Comparison of ENCODE assay signal across 10 cellular contexts in genomic region chr5:2750026-2750757, GRCh38. TPM values are rescaled to one million over a fixed set of nuclear protein-coding genes. Genes with fewer than 3 reads are reported as not detected.
A peak's percentile ranks its signal among the peaks of the same experiment; 100 is the strongest.
DNase-seq lines count a peak whose midpoint lies in the region; ATAC-seq and TF ChIP-seq lines count a peak whose summit lies in the region.
"Had no signal": no experiment of that assay in that cellular context is flagged by ENCODE, and none has a peak within 500 bp of the region (broad histone marks: within the 10 kb centered on the region; RNA-seq: fewer than 3 reads in every experiment).

No MANE protein-coding gene starts in this region.

- DNase-seq in AG10803 (ENCODE audit: low read depth) (peak; percentile 33), LNCaP clone FGC (ENCODE audit: low read depth) (no peak), chondrocyte (ENCODE audit: low spot score) (no peak), lower lobe of right lung (peak; percentile 55), NCI-H510A (lab: John Stamatoyannopoulos, UW) (no peak), AG08396 (ENCODE audit: low spot score) (no peak), SK-N-SH (no peak)
- no peak for DNase-seq in activated CD4-positive, CD25-positive, alpha-beta regulatory T cell (lab: John Stamatoyannopoulos, UW)
- DNase-seq: NCI-H2081 treated with DMSO at 0.1 percent for 48 hours had no signal

- H3K9me3 ChIP-seq in lower lobe of right lung (no peaks in the 10 kb centered on the region), SK-N-SH (no peaks in the 10 kb centered on the region)
- H3K9me3 ChIP-seq: neutrophil had no signal

- no peaks in the 10 kb centered on the region for H3K79me2 ChIP-seq in SK-N-SH (ENCODE audit: insufficient read depth)

- H3K4me3 ChIP-seq in AG10803 (ENCODE audit: low read length) = peak overlapping the region; percentile 81
- peak overlapping the region; percentile 51 for H3K4me3 ChIP-seq in LNCaP clone FGC (ENCODE audit: low read depth, low read length)
- H3K4me3 ChIP-seq in lower lobe of right lung = peak overlapping the region; percentile 55
- no peak overlapping the region for H3K4me3 ChIP-seq in SK-N-SH (ENCODE audit: low read depth in 2 of 2, low read length in 1 of 2)

- peaks cover 35% of the 10 kb centered on the region for H3K4me1 Mint-ChIP-seq in chondrocyte (ENCODE audit: low read depth)

- H3K27me3 Mint-ChIP-seq in chondrocyte (ENCODE audit: low read depth) = no peaks in the 10 kb centered on the region

- no peak overlapping the region for H3K9ac ChIP-seq in SK-N-SH

- no peaks in the 10 kb centered on the region for H3K4me1 ChIP-seq in lower lobe of right lung
- H3K4me1 ChIP-seq in SK-N-SH (ENCODE audit: control insufficient read depth in 1 of 2, insufficient read depth in 2 of 2, low read depth in 1 of 2, low read length in 1 of 2) = no peaks in the 10 kb centered on the region

- H3K4me3 Mint-ChIP-seq in chondrocyte (ENCODE audit: unreplicated experiment) = peak overlapping the region; percentile 74

- peaks cover 81% of the 10 kb centered on the region for H3K27me3 ChIP-seq in lower lobe of right lung (ENCODE audit: low read depth)
- H3K27me3 ChIP-seq in SK-N-SH (ENCODE audit: insufficient read depth) = peaks cover 61% of the 10 kb centered on the region

- CTCF ChIA-PET in SK-N-SH (lab: Yijun Ruan, JAX) = no interaction called here

- H3K27ac ChIP-seq in lower lobe of right lung (peak overlapping the region; percentile 78), SK-N-SH (ENCODE audit: low read depth in 2 of 2, low read length in 1 of 2) (no peak overlapping the region)
- H3K27ac ChIP-seq: neutrophil had no signal

- H3K27ac Mint-ChIP-seq in chondrocyte (ENCODE audit: unreplicated experiment) = peak overlapping the region; percentile 68

- POLR2A ChIA-PET in SK-N-SH (lab: Yijun Ruan, JAX) = no interaction called here

- TF ChIP-seq RAD21 in SK-N-SH (IDR thresholded peaks at IDR 0.05; ENCODE audit: low read length) = no peak

- ATAC-seq in lower lobe of right lung = no peak

- TF ChIP-seq CTCF in AG10803 (conservative IDR thresholded peaks at IDR 0.05; ENCODE audit: low read length) (no peak), LNCaP clone FGC (IDR thresholded peaks at IDR 0.05; ENCODE audit: control insufficient read depth, extremely low read depth, insufficient read depth) (no peak), chondrocyte (IDR thresholded peaks at IDR 0.05) (peak; percentile 5), lower lobe of right lung (IDR thresholded peaks at IDR 0.05) (no peak), SK-N-SH (IDR thresholded peaks at IDR 0.05) (no peak)

- H3F3A ChIP-seq in SK-N-SH (replicated peaks; ENCODE audit: insufficient read depth) = no peaks in the 10 kb centered on the region

- TF ChIP-seq EP300 in SK-N-SH (IDR thresholded peaks at IDR 0.05; ENCODE audit: borderline replicate concordance in 1 of 2, low read depth in 1 of 2, low read length in 1 of 2) = no peak

- H2AFZ ChIP-seq in SK-N-SH (ENCODE audit: low read depth) = no peak overlapping the region

- H4K20me1 ChIP-seq in SK-N-SH (ENCODE audit: insufficient read depth) = no peaks in the 10 kb centered on the region

- no peak overlapping the region for H3K4me2 ChIP-seq in SK-N-SH

- intact Hi-C loops in lower lobe of right lung (cut with DNase I) = no loop called here

- WGBS in SK-N-SH (ENCODE audit: low lambda C conversion rate) = 26% methylated on average over 24 of the region's 63 CpGs

- H3K36me3 ChIP-seq in lower lobe of right lung (no peaks in the 10 kb centered on the region), SK-N-SH (replicated peaks in 1 of 2; ENCODE audit: control insufficient read depth in 1 of 2, insufficient read depth in 2 of 2, low read length in 1 of 2) (no peaks in the 10 kb centered on the region)
- H3K36me3 ChIP-seq: neutrophil had no signal

- no peaks in the 10 kb centered on the region for H3K9me3 Mint-ChIP-seq in chondrocyte (ENCODE audit: low read depth)

- H3K36me3 Mint-ChIP-seq in chondrocyte (ENCODE audit: low read depth) = peaks cover 11% of the 10 kb centered on the region

- H3K9me2 ChIP-seq in SK-N-SH = no peaks in the 10 kb centered on the region

TF ChIP-seq in SK-N-SH, 30 proteins besides CTCF, POLR2A, EP300 and RAD21:
- TF ChIP-seq TCF12 (IDR thresholded peaks at IDR 0.05) = no peak
- TF ChIP-seq PBX3 (IDR thresholded peaks at IDR 0.05) = no peak
- TF ChIP-seq MAX (IDR thresholded peaks at IDR 0.05; ENCODE audit: low read depth) = no peak
- no peak for TF ChIP-seq ZBTB33 (IDR thresholded peaks at IDR 0.05; ENCODE audit: borderline replicate concordance, low read depth)
- TF ChIP-seq TAF1 (IDR thresholded peaks at IDR 0.05; ENCODE audit: borderline replicate concordance, low read depth, low read length) = no peak

RNA-seq across cellular contexts. Expression of gene IRX2, which starts 1.3 kb away (rescaled TPM):
- total RNA-seq in chondrocyte (9.1 to 11.5 TPM (median 9.2 TPM) in 3 replicates), lower lobe of right lung (52.1 TPM)
- not detected in 2 replicates for polyA plus RNA-seq in SK-N-SH (2012; rRNA removed)
- not detected in 2 replicates for polyA plus RNA-seq in SK-N-SH (2012; cell fraction: cytosol; rRNA removed)
- not detected in 2 replicates for polyA plus RNA-seq in SK-N-SH (2012; cell fraction: nucleus; rRNA removed)

Comparison
In these comparisons a context has a peak if more than half of its experiments do, and no peak if none do; other contexts are left out.
1. DNase-seq: peak in AG10803 (single experiment) and lower lobe of right lung (single experiment); none in LNCaP clone FGC (single experiment), chondrocyte (single experiment), NCI-H510A (single experiment), AG08396 (single experiment), SK-N-SH (single experiment) and activated CD4-positive, CD25-positive, alpha-beta regulatory T cell (0 of 4).
2. H3K4me3 ChIP-seq: peak in AG10803 (single experiment), LNCaP clone FGC (single experiment) and lower lobe of right lung (single experiment); none in SK-N-SH (0 of 2).